Comparison of ENCODE assay signal across 8 cellular contexts in genomic region chr11:19951558-19952083, GRCh38.
DNase-seq lines count a peak whose midpoint lies in the region; ATAC-seq, FAIRE-seq and TF ChIP-seq lines count a peak whose summit lies in the region.

No MANE protein-coding gene starts in this region.

- no peak overlapping the region for H2AFZ ChIP-seq in KMS-11 (ENCODE audit: low read depth)

- no peaks in the 10 kb centered on the region for H3K36me3 ChIP-seq in KMS-11 (ENCODE audit: insufficient read depth)

- peak; percentile 79 to 89 for TF ChIP-seq RAD21 in A549 (conservative IDR thresholded peaks at IDR 0.05 in 1 of 2, IDR thresholded peaks at IDR 0.05 in 1 of 2)

- no peak overlapping the region for H3K9ac ChIP-seq in KMS-11

- no peaks in the 10 kb centered on the region for H3K9me3 ChIP-seq in A549

- TF ChIP-seq CTCF in A549 (IDR thresholded peaks at IDR 0.05) (peak; percentile 87), KMS-11 (conservative IDR thresholded peaks at IDR 0.05; ENCODE audit: low read depth, low read length) (peak; percentile 86)

- H3K27ac ChIP-seq in A549 (peak overlapping the region; percentile 79 to 86), KMS-11 (no peak overlapping the region)

- no peak for TF ChIP-seq EP300 in A549 (IDR thresholded peaks at IDR 0.05)

- H4K20me1 ChIP-seq in KMS-11 (ENCODE audit: insufficient read depth), result no peaks in the 10 kb centered on the region

- H3K4me2 ChIP-seq in A549 (peak overlapping the region; percentile 66), KMS-11 (peak overlapping the region; percentile 30; the same call in 1 of the 2 replicates)

- H3K4me1 ChIP-seq in A549 (peaks cover 41% of the 10 kb centered on the region), KMS-11 (ENCODE audit: low read depth, poor library complexity, severe bottlenecking) (peaks cover 18% of the 10 kb centered on the region)

- no peak overlapping the region for H3K4me3 ChIP-seq in A549
- no peak overlapping the region for H3K4me3 ChIP-seq in KMS-11 (IDR thresholded peaks at IDR 0.05; ENCODE audit: insufficient read depth, low read depth, low read length)

- CTCF ChIA-PET in A549 (lab: Yijun Ruan, JAX), result interaction anchor here (0.6 to 9.7 kb wide), 44 partner anchors 8 to 658 kb away, joined by 3 to 172 read pairs (median 5); no protein-coding TSS in a partner anchor

- no peaks in the 10 kb centered on the region for H3K27me3 ChIP-seq in KMS-11 (ENCODE audit: insufficient read depth, low read depth)

- DNase-seq in A549 (ENCODE audit: low read depth in 1 of 2, low spot score in 1 of 2), result peak; percentile 35 to 64
- peak; percentile 68 for DNase-seq in H4 (ENCODE audit: low spot score)
- peak; percentile 55 for DNase-seq in RPMI8226
- peak; percentile 33 for DNase-seq in ecto neural progenitor cell (ENCODE audit: low spot score)
- DNase-seq in middle frontal gyrus (ENCODE audit: extremely low spot score, low spot score), result peak; percentile 78
- DNase-seq in GOT3 (lab: John Stamatoyannopoulos, UW), result no peak

- no peak for TF ChIP-seq POLR2A in A549 (IDR thresholded peaks at IDR 0.05; ENCODE audit: low read length)

- WGBS in A549 (ENCODE audit: missing lambda C conversion rate), result 5% methylated on average over 5 of the region's 5 CpGs

- ATAC-seq in A549, result peak; percentile 56 to 58; a peak in 4 of 6 replicates

- FAIRE-seq in A549 (lab: Jason Lieb, UNC) (no peak), G401.6 (lab: Jason Lieb, UNC) (peak; percentile 47)

- POLR2A ChIA-PET in A549 (lab: Yijun Ruan, JAX), result interaction anchor here (0.6 to 1.7 kb wide), 4 partner anchors 84 to 168 kb away, joined by 3 to 9 read pairs (median 4); no protein-coding TSS in a partner anchor

- H3K79me2 ChIP-seq in KMS-11 (ENCODE audit: insufficient read depth, low read depth), result no peaks in the 10 kb centered on the region

TF ChIP-seq in A549, 52 proteins besides CTCF, POLR2A, EP300 and RAD21:
- TF ChIP-seq SMC3 (IDR thresholded peaks at IDR 0.05) (peak; percentile 91), EHF (CRISPR knock-in tag; IDR thresholded peaks at IDR 0.05) (no peak)
